Comparison of ENCODE assay signal across 11 cellular contexts in genomic region chr19:4303778-4304508, GRCh38. TPM values are rescaled to one million over a fixed set of nuclear protein-coding genes. Genes with fewer than 3 reads are reported as not detected.
DNase-seq lines count a peak whose midpoint lies in the region; ATAC-seq and TF ChIP-seq lines count a peak whose summit lies in the region.
"Had no signal": no experiment of that assay in that cellular context is flagged by ENCODE, and none has a peak within 500 bp of the region (broad histone marks: within the 10 kb centered on the region; RNA-seq: fewer than 3 reads in every experiment).

No MANE protein-coding gene starts in this region.

- H3K36me3 ChIP-seq in DND-41 (ENCODE audit: insufficient read depth, low read length) = no peaks in the 10 kb centered on the region
- no peaks in the 10 kb centered on the region for H3K36me3 ChIP-seq in Peyer's patch
- H3K36me3 ChIP-seq in ectodermal cell (ENCODE audit: control insufficient read depth, insufficient read depth, low read length) = peaks cover 4% of the 10 kb centered on the region
- peaks cover 14 to 23% of the 10 kb centered on the region in 2 donors for H3K36me3 ChIP-seq in neuronal stem cell (replicated peaks in 1 of 2; ENCODE audit: control insufficient read depth in 2 of 2, insufficient read depth in 2 of 2, low read length in 2 of 2)
- H3K36me3 ChIP-seq in tibial nerve = no peaks in the 10 kb centered on the region

- peak overlapping the region; percentile 15 for H3K18ac ChIP-seq in neuronal stem cell (ENCODE audit: low read length)

- 70 to 74% methylated on average over 18 of the region's 18 CpGs for WGBS in ectodermal cell, 2 experiments
- WGBS in neuronal stem cell (ENCODE audit: extremely low coverage in 2 of 2, insufficient read length in 2 of 2, insufficient replicate concordance in 1 of 2), 2 donors = no CpG with 5 or more reads among the region's 18 CpGs
- WGBS in tibial nerve, 2 donors = 52 to 57% methylated on average over 18 of the region's 18 CpGs

- H2AFZ ChIP-seq in DND-41 (ENCODE audit: low read depth, low read length) (0 out of 2 replicates have a peak overlapping the region, but pooled peaks have one; percentile 56), neuronal stem cell (ENCODE audit: low read length) (peak overlapping the region; percentile 90)

- TF ChIP-seq CTCF in DND-41 (IDR thresholded peaks at IDR 0.05; ENCODE audit: borderline replicate concordance, extremely low read depth, low read length, poor library complexity, severe bottlenecking) (no peak), Peyer's patch (IDR thresholded peaks at IDR 0.05) (no peak), tibial nerve (IDR thresholded peaks at IDR 0.05) (no peak)

- no peak for TF ChIP-seq EP300 in tibial nerve (IDR thresholded peaks at IDR 0.05)

- TF ChIP-seq POLR2A in Peyer's patch (IDR thresholded peaks at IDR 0.05) (no peak), tibial nerve (IDR thresholded peaks at IDR 0.05) (no peak)

- peak overlapping the region; percentile 12 for H2AK5ac ChIP-seq in neuronal stem cell (ENCODE audit: low read depth, low read length)

- H3K27ac ChIP-seq in DND-41 (ENCODE audit: low read length) (no peak overlapping the region), Peyer's patch (peak overlapping the region in 3 of 4 donors; percentile 1 to 41 (median 25)), ectodermal cell (ENCODE audit: insufficient read depth, low read depth, low read length, poor library complexity, severe bottlenecking) (no peak overlapping the region), neuronal stem cell (replicated peaks; ENCODE audit: low read length) (no peak overlapping the region), tibial nerve (no peak overlapping the region)

- no peaks in the 10 kb centered on the region for H3K9me3 ChIP-seq in DND-41 (ENCODE audit: insufficient read depth, low read length, severe bottlenecking)
- H3K9me3 ChIP-seq in Peyer's patch = no peaks in the 10 kb centered on the region
- H3K9me3 ChIP-seq in ectodermal cell (ENCODE audit: control insufficient read depth, low read length) = no peaks in the 10 kb centered on the region
- peaks cover 0 to 2% of the 10 kb centered on the region in 2 donors for H3K9me3 ChIP-seq in neuronal stem cell (replicated peaks in 1 of 2; ENCODE audit: control insufficient read depth in 2 of 2, insufficient read depth in 1 of 2, low read depth in 1 of 2, low read length in 2 of 2)
- H3K9me3 ChIP-seq in tibial nerve = no peaks in the 10 kb centered on the region

- H3K4me2 ChIP-seq in DND-41 (ENCODE audit: insufficient read depth, low read length) (peak overlapping the region; percentile 59), neuronal stem cell (ENCODE audit: insufficient read depth, low read length, poor library complexity, severe bottlenecking) (peak overlapping the region; percentile 19)

- H3K23ac ChIP-seq in neuronal stem cell (ENCODE audit: low read depth, low read length, poor library complexity) = no peak overlapping the region

- peak overlapping the region; percentile 82 for H2BK12ac ChIP-seq in neuronal stem cell (ENCODE audit: low read length)

- intact Hi-C loops in left ventricle myocardium superior (cut with micrococcal nuclease) = no loop called here

- no peak for DNase-seq in DND-41
- DNase-seq in Peyer's patch = peak in 2 of 3 donors; percentile 18 to 73
- no peak for DNase-seq in neuronal stem cell (ENCODE audit: low spot score)
- no peak for DNase-seq in tibial nerve (ENCODE audit: low spot score in 2 of 2)
- DNase-seq in left ventricle myocardium superior = no peak
- no peak for DNase-seq in iPS-NIHi7 (ENCODE audit: extremely low spot score)
- DNase-seq: NCI-H1436 treated with DMSO at 0.1 percent for 48 hours had no signal

- H3K4ac ChIP-seq in neuronal stem cell (ENCODE audit: low read length) = no peak overlapping the region

- H3K4me1 ChIP-seq in DND-41 (ENCODE audit: insufficient read depth, low read length) (peaks cover 23% of the 10 kb centered on the region), Peyer's patch (peaks cover 0 to 7% (median 3%) of the 10 kb centered on the region in 4 donors), ectodermal cell (ENCODE audit: control insufficient read depth, insufficient read depth, low read length) (peaks cover 4% of the 10 kb centered on the region), neuronal stem cell (ENCODE audit: control insufficient read depth in 2 of 2, insufficient read depth in 1 of 2, low read depth in 1 of 2, low read length in 2 of 2) (peaks cover 7% of the 10 kb centered on the region in 2 donors), tibial nerve (peaks cover 0 to 9% (median 0%) of the 10 kb centered on the region in 4 donors)

- H3K9ac ChIP-seq in DND-41 (ENCODE audit: low read depth, low read length) (peak overlapping the region; percentile 24), neuronal stem cell (ENCODE audit: low read depth, low read length, poor library complexity) (no peak overlapping the region)

- H3K27me3 ChIP-seq in DND-41 (ENCODE audit: insufficient read depth, low read length, poor library complexity) (no peaks in the 10 kb centered on the region), Peyer's patch (no peaks in the 10 kb centered on the region), ectodermal cell (ENCODE audit: control insufficient read depth, insufficient read depth, low read length, poor library complexity, severe bottlenecking) (no peaks in the 10 kb centered on the region), neuronal stem cell (ENCODE audit: control insufficient read depth in 3 of 3, insufficient read depth in 3 of 3, low read depth in 1 of 3, low read length in 3 of 3) (no peaks in the 10 kb centered on the region), tibial nerve (peaks cover 0 to 26% of the 10 kb centered on the region in 2 donors)

- H3K4me3 ChIP-seq in DND-41 (ENCODE audit: low read depth in 1 of 2, low read length in 2 of 2) = peak overlapping the region in 1 of 2 experiments; percentile 45; a peak in 2 of 4 replicates
- peak overlapping the region in 3 of 4 donors; percentile 42 to 59 (median 47) for H3K4me3 ChIP-seq in Peyer's patch
- peak overlapping the region; percentile 53 for H3K4me3 ChIP-seq in ectodermal cell (ENCODE audit: insufficient read depth, low read depth, low read length)
- H3K4me3 ChIP-seq in neuronal stem cell (ENCODE audit: low read length in 2 of 2) = peak overlapping the region in 1 of 2 donors; percentile 46
- H3K4me3 ChIP-seq in tibial nerve = peak overlapping the region in 2 of 4 donors; percentile 23 to 34

- no peak overlapping the region for H4K91ac ChIP-seq in neuronal stem cell (ENCODE audit: low read depth, low read length, poor library complexity)

- no peaks in the 10 kb centered on the region for H3K79me2 ChIP-seq in DND-41 (ENCODE audit: insufficient read depth, low read length)

- no peak for ATAC-seq in DND-41 (ENCODE audit: insufficient read depth, low read depth)
- no peak for ATAC-seq in left ventricle myocardium superior
- ATAC-seq in GM19463 (IDR thresholded peaks at IDR 0.05; ENCODE audit: unreplicated experiment) = no peak

- H4K8ac ChIP-seq in neuronal stem cell (ENCODE audit: low read depth, low read length) = no peak overlapping the region

- no peak overlapping the region for H2BK120ac ChIP-seq in neuronal stem cell (ENCODE audit: low read depth, low read length)

- H2BK15ac ChIP-seq in neuronal stem cell (ENCODE audit: low read length) = peak overlapping the region; percentile 2

- H4K20me1 ChIP-seq in DND-41 (ENCODE audit: insufficient read depth, low read length) = no peaks in the 10 kb centered on the region

- H2BK5ac ChIP-seq in neuronal stem cell (ENCODE audit: low read length) = no peak overlapping the region

- peaks cover 4% of the 10 kb centered on the region for H3K79me1 ChIP-seq in neuronal stem cell (ENCODE audit: low read depth, low read length)

- H3K14ac ChIP-seq in neuronal stem cell (ENCODE audit: low read length) = no peak overlapping the region

RNA-seq across cellular contexts. Expression of gene FSD1, which starts 0.5 kb away (rescaled TPM):
- total RNA-seq in Peyer's patch (1 to 10 TPM in 3 of 4 donors, not detected in 1; 1.0 to 8.4 (median 1.4) TPM), tibial nerve (under 1 TPM in 1 of 4 donors, not detected in 3; 0.87 TPM), left ventricle myocardium superior (not detected)
- polyA plus RNA-seq in ectodermal cell (2013, experiment 1 of 4) = 96.8 TPM
- 88.4 TPM for polyA plus RNA-seq in ectodermal cell (2013, experiment 2 of 4)
- polyA plus RNA-seq in ectodermal cell (2013, experiment 3 of 4) = 76.2 TPM
- polyA plus RNA-seq in ectodermal cell (2013, experiment 4 of 4) = 73.7 TPM
- 34.4 TPM for polyA plus RNA-seq in neuronal stem cell (2013, experiment 1 of 2)
- 34.5 TPM for polyA plus RNA-seq in neuronal stem cell (2013, experiment 2 of 2)

RNA-seq across cellular contexts. Expression of gene TMIGD2, which starts 1.8 kb away (rescaled TPM):
- total RNA-seq in Peyer's patch = 1 to 10 TPM; 2.2 to 6.1 (median 3.8) TPM
- polyA plus RNA-seq in ectodermal cell (2013, experiment 1 of 4) = 0.59 TPM
- 0.85 TPM for polyA plus RNA-seq in ectodermal cell (2013, experiment 2 of 4)
- 1.4 TPM for polyA plus RNA-seq in ectodermal cell (2013, experiment 3 of 4)
- 1.1 TPM for polyA plus RNA-seq in ectodermal cell (2013, experiment 4 of 4)
- 1.2 TPM for polyA plus RNA-seq in neuronal stem cell (2013, experiment 1 of 2)
- 1.3 TPM for polyA plus RNA-seq in neuronal stem cell (2013, experiment 2 of 2)
- total RNA-seq in tibial nerve = 1 to 10 TPM in 2 of 4 donors, under 1 TPM in 1, not detected in 1; 0.60 to 7.9 (median 1.2) TPM
- not detected for total RNA-seq in left ventricle myocardium superior
- total RNA-seq: dermis microvascular lymphatic vessel endothelial cell, G401 had no signal

RNA-seq across cellular contexts. Expression of gene SHD, which starts 24.9 kb away (rescaled TPM):
- total RNA-seq in Peyer's patch (10 to 100 TPM in 3 of 4 donors, not detected in 1; 21.3 to 27.7 (median 21.9) TPM), tibial nerve (not detected), left ventricle myocardium superior (not detected)
- polyA plus RNA-seq in ectodermal cell (2013, experiment 1 of 4) = not detected
- 0.57 TPM for polyA plus RNA-seq in ectodermal cell (2013, experiment 2 of 4)
- polyA plus RNA-seq in ectodermal cell (2013, experiment 3 of 4) = 0.48 TPM
- 0.77 TPM for polyA plus RNA-seq in ectodermal cell (2013, experiment 4 of 4)
- 0.26 TPM for polyA plus RNA-seq in neuronal stem cell (2013, experiment 1 of 2)
- polyA plus RNA-seq in neuronal stem cell (2013, experiment 2 of 2) = 0.32 TPM
- total RNA-seq: dermis microvascular lymphatic vessel endothelial cell, G401 had no signal

RNA-seq across cellular contexts. Expression of gene STAP2, which starts 34.7 kb away (rescaled TPM):
- total RNA-seq in Peyer's patch (100 to 1,000 TPM in 3 of 4 donors, 10 to 100 TPM in 1; 90.8 to 227 (median 134) TPM), tibial nerve (1 to 10 TPM in 3 of 4 donors, not detected in 1; 3.1 to 6.0 (median 4.8) TPM), left ventricle myocardium superior (4.2 TPM)
- polyA plus RNA-seq in ectodermal cell (2013, experiment 1 of 4) = 8.5 TPM
- polyA plus RNA-seq in ectodermal cell (2013, experiment 2 of 4) = 7.9 TPM
- 8.6 TPM for polyA plus RNA-seq in ectodermal cell (2013, experiment 3 of 4)
- 10.9 TPM for polyA plus RNA-seq in ectodermal cell (2013, experiment 4 of 4)
- polyA plus RNA-seq in neuronal stem cell (2013, experiment 1 of 2) = 6.4 TPM
- 7.4 TPM for polyA plus RNA-seq in neuronal stem cell (2013, experiment 2 of 2)

RNA-seq across cellular contexts. Expression of gene MPND, which starts 39.4 kb away (rescaled TPM):
- total RNA-seq in Peyer's patch (10 to 100 TPM in 3 of 4 donors, 1 to 10 TPM in 1; 8.3 to 26.1 (median 20.8) TPM), tibial nerve (10 to 100 TPM in 1 of 4 donors, 1 to 10 TPM in 3; 2.2 to 13.2 (median 6.6) TPM), left ventricle myocardium superior (19.2 TPM)
- 36.6 TPM for polyA plus RNA-seq in ectodermal cell (2013, experiment 1 of 4)
- 42.0 TPM for polyA plus RNA-seq in ectodermal cell (2013, experiment 2 of 4)
- 29.8 TPM for polyA plus RNA-seq in ectodermal cell (2013, experiment 3 of 4)
- 33.9 TPM for polyA plus RNA-seq in ectodermal cell (2013, experiment 4 of 4)
- 20.6 TPM for polyA plus RNA-seq in neuronal stem cell (2013, experiment 1 of 2)
- polyA plus RNA-seq in neuronal stem cell (2013, experiment 2 of 2) = 22.4 TPM

Comparison
In these comparisons a context has a peak if more than half of its experiments do, and no peak if none do; other contexts are left out.
1. DNase-seq: peak in Peyer's patch (2 of 3); none in DND-41 (single experiment), neuronal stem cell (single experiment), tibial nerve (0 of 2), left ventricle myocardium superior (single experiment) and iPS-NIHi7 (single experiment).
2. H3K27ac ChIP-seq: peak in Peyer's patch (3 of 4); none in DND-41 (single experiment), ectodermal cell (single experiment), neuronal stem cell (single experiment) and tibial nerve (0 of 4).